Comparison of ENCODE assay signal across 7 cellular contexts in genomic region chr2:8303322-8303832, GRCh38.
DNase-seq lines count a peak whose midpoint lies in the region; ATAC-seq and TF ChIP-seq lines count a peak whose summit lies in the region.

No MANE protein-coding gene starts in this region.

- H3K9me3 Mint-ChIP-seq in mesothelial cell of epicardium: no peaks in the 10 kb centered on the region

- TF ChIP-seq CTCF in mesothelial cell of epicardium (IDR thresholded peaks at IDR 0.05; ENCODE audit: unreplicated experiment): no peak

- peak; percentile 41 for DNase-seq in activated CD4-positive, CD25-positive, alpha-beta regulatory T cell treated with anti-CD3 and anti-CD28 coated beads, Interleukin-2, amount 50 U/mL, for 72 hours
- DNase-seq in effector CD4-positive, alpha-beta T cell: peak; percentile 48
- peak; percentile 33 for DNase-seq in stimulated activated CD4-positive, alpha-beta T cell treated with anti-CD3 and anti-CD28 coated beads, Interleukin-12 subunit alpha, Interleukin-12 subunit beta, amount 100 ng/mL, for 4 hours
- DNase-seq in mesothelial cell of epicardium (ENCODE audit: low spot score in 2 of 2, unreplicated experiment in 2 of 2): no peak
- no peak for DNase-seq in NCI-H446 (lab: John Stamatoyannopoulos, UW)

- H3K27me3 Mint-ChIP-seq in mesothelial cell of epicardium (ENCODE audit: low read depth): no peaks in the 10 kb centered on the region

- no peak overlapping the region for H3K27ac Mint-ChIP-seq in mesothelial cell of epicardium

- ATAC-seq in GM19372 (IDR thresholded peaks at IDR 0.05; ENCODE audit: low read depth, unreplicated experiment) (peak; percentile 70), HG03378 (IDR thresholded peaks at IDR 0.05; ENCODE audit: unreplicated experiment) (peak; percentile 68)

- no peak overlapping the region for H3K4me3 Mint-ChIP-seq in mesothelial cell of epicardium

- no peaks in the 10 kb centered on the region for H3K36me3 Mint-ChIP-seq in mesothelial cell of epicardium

- H3K4me1 Mint-ChIP-seq in mesothelial cell of epicardium: peaks cover 14% of the 10 kb centered on the region

Comparison
In these comparisons a context has a peak if more than half of its experiments do, and no peak if none do; other contexts are left out.
1. DNase-seq: peak in activated CD4-positive, CD25-positive, alpha-beta regulatory T cell treated with anti-CD3 and anti-CD28 coated beads, Interleukin-2, amount 50 U/mL, for 72 hours (single experiment), effector CD4-positive, alpha-beta T cell (single experiment) and stimulated activated CD4-positive, alpha-beta T cell treated with anti-CD3 and anti-CD28 coated beads, Interleukin-12 subunit alpha, Interleukin-12 subunit beta, amount 100 ng/mL, for 4 hours (single experiment); none in mesothelial cell of epicardium (0 of 2) and NCI-H446 (0 of 2).